8 cellular contexts compared by ENCODE assay signal in the genomic region with DNA sequence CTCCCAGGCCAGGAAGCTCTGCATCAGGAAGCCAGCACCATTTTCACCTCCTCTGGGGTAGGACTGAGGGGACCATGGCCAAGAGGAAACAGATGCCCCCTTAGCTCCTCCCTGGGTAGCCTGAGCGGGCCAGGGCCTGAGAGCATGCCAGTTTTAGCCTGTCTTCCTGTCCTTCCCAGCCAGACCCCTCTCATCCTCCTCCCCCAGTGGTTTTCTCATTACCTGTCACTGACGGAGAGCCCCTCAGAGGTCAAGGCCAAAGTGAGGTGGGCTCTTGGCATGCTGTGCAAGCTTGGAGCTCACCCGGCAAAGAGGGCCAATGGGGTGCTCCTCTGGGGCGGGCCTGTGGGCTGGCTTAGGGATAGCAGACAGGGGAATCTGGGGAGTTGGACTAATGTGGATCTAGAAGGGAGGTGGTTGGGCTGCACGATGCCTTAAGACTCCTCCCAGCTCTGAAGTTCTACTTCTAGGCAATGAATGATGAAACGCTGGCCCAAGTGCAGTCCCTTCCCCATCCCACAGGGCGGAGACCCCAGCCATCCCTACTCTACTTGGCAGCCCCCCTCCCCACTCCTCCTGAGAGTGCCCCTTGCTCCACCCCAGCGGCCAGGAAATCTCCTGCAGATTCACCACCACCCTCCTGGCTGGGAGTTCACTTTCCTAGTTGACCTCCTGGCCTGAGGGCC. TPM values are rescaled to one million over a fixed set of nuclear protein-coding genes. Genes with fewer than 3 reads are reported as not detected.
A peak's percentile ranks its signal among the peaks of the same experiment; 100 is the strongest.
DNase-seq lines count a peak whose midpoint lies in the region; ATAC-seq, FAIRE-seq and TF ChIP-seq lines count a peak whose summit lies in the region.

No MANE protein-coding gene starts in this region.

- H3K4me1 ChIP-seq in A549 (peaks cover 92% of the 10 kb centered on the region), HUES48 (ENCODE audit: control insufficient read depth, insufficient read depth, low read length) (peaks cover 38% of the 10 kb centered on the region), mucosa of stomach (ENCODE audit: control insufficient read depth, insufficient read depth, low read length) (peaks cover 67% of the 10 kb centered on the region)

- peak in 1 of 2 experiments; percentile 73 for DNase-seq in A549 (ENCODE audit: low read depth in 1 of 2, low spot score in 1 of 2)
- no peak for DNase-seq in coronary artery (ENCODE audit: low spot score)
- no peak for DNase-seq in HuH-7 (ENCODE audit: low spot score)
- no peak for DNase-seq in AG08396 (ENCODE audit: low spot score)

- H3K9me3 ChIP-seq in A549 (no peaks in the 10 kb centered on the region), HUES48 (ENCODE audit: control insufficient read depth, insufficient read depth, low read length) (no peaks in the 10 kb centered on the region), mucosa of stomach (ENCODE audit: control insufficient read depth, low read length) (no peaks in the 10 kb centered on the region)

- H3K4me2 ChIP-seq in A549: peak overlapping the region; percentile 98

- H3K36me3 ChIP-seq in HUES48 (ENCODE audit: control insufficient read depth, insufficient read depth, low read length) (no peaks in the 10 kb centered on the region), mucosa of stomach (ENCODE audit: control insufficient read depth, insufficient read depth, low read length) (no peaks in the 10 kb centered on the region)

- ATAC-seq in A549: peak in 1 of 2 experiments; percentile 34; a peak in 3 of 6 replicates
- ATAC-seq in GM19324 (IDR thresholded peaks at IDR 0.05; ENCODE audit: low FRiP score, unreplicated experiment): no peak
- no peak for ATAC-seq in HG03342 (IDR thresholded peaks at IDR 0.05; ENCODE audit: unreplicated experiment)

- no peak for FAIRE-seq in A549 (lab: Jason Lieb, UNC)

- no peaks in the 10 kb centered on the region for H3K27me3 ChIP-seq in HUES48 (ENCODE audit: control insufficient read depth, insufficient read depth, low read length)
- no peaks in the 10 kb centered on the region for H3K27me3 ChIP-seq in mucosa of stomach (ENCODE audit: control insufficient read depth, insufficient read depth, low read length)

- 76% methylated on average over 7 of the region's 8 CpGs for WGBS in A549 (ENCODE audit: missing lambda C conversion rate)

- H3K9ac ChIP-seq in HUES48 (ENCODE audit: low read depth, low read length) (peak overlapping the region; percentile 62; the same call in 1 of the 2 replicates), mucosa of stomach (ENCODE audit: low read length) (peak overlapping the region; percentile 83)

- TF ChIP-seq POLR2A in A549 (IDR thresholded peaks at IDR 0.05; ENCODE audit: low read length): no peak

- no peak for TF ChIP-seq CTCF in A549 (IDR thresholded peaks at IDR 0.05)
- no peak for TF ChIP-seq CTCF in coronary artery (IDR thresholded peaks at IDR 0.05)

- CTCF ChIA-PET in A549 (lab: Yijun Ruan, JAX): interaction anchor here (1.3 to 29.4 kb wide), 5 partner anchors 9 to 120 kb away, joined by 3 to 2239 read pairs (median 4); partner anchors contain the start of genes LMNA and SEMA4A

- TF ChIP-seq RAD21 in A549 (conservative IDR thresholded peaks at IDR 0.05 in 1 of 2, IDR thresholded peaks at IDR 0.05 in 1 of 2): no peak

- POLR2A ChIA-PET in A549 (lab: Yijun Ruan, JAX): interaction anchor here (1.8 to 6.0 kb wide), 3 partner anchors 8 to 23 kb away, joined by 7 to 49 read pairs (median 32); partner anchors contain the start of gene LMNA

- H3K27ac ChIP-seq in A549 (peak overlapping the region; percentile 92 to 96), HUES48 (ENCODE audit: low read depth, low read length) (peak overlapping the region; percentile 96), coronary artery (peak overlapping the region; percentile 86 to 95)

- H3K4me3 ChIP-seq in A549: no peak overlapping the region
- peak overlapping the region; percentile 60; the same call in 1 of the 2 replicates for H3K4me3 ChIP-seq in HUES48 (ENCODE audit: low read depth, low read length)
- H3K4me3 ChIP-seq in coronary artery: peak overlapping the region; percentile 60
- peak overlapping the region; percentile 25 for H3K4me3 ChIP-seq in mucosa of stomach (ENCODE audit: low read length)

- no peak for TF ChIP-seq EP300 in A549 (IDR thresholded peaks at IDR 0.05)

TF ChIP-seq in A549, 52 proteins besides CTCF, POLR2A, EP300 and RAD21:
- no peak for TF ChIP-seq JUN (IDR thresholded peaks at IDR 0.05)
- TF ChIP-seq ESRRA (IDR thresholded peaks at IDR 0.05; ENCODE audit: borderline replicate concordance, low read length): no peak
- no peak for TF ChIP-seq NR3C1 (IDR thresholded peaks at IDR 0.05)
- no peak for TF ChIP-seq GATA3 (IDR thresholded peaks at IDR 0.05; ENCODE audit: borderline replicate concordance)
- 0 out of 2 replicates have a peak, but pooled peaks have one; percentile 19 for TF ChIP-seq FOXS1 (CRISPR knock-in tag; IDR thresholded peaks at IDR 0.05)

RNA-seq across cellular contexts. Expression of gene LMNA, which starts 9.5 kb away (rescaled TPM):
- polyA plus RNA-seq in A549 (2011; rRNA removed) (155 and 214 TPM in 2 replicates), A549 (2017; fragmentation: RNase III; extraction: RNeasy Plus Mini Kit Qiagen cat#74134 plus additional on column Dnase treatment) (286 to 310 TPM (median 288 TPM) in 3 replicates)
- polyA plus RNA-seq in A549 (2012; cell fraction: cytosol; rRNA removed): 353 and 498 TPM in 2 replicates
- 1,197 and 1,289 TPM in 2 replicates for polyA plus RNA-seq in A549 (2012; cell fraction: nucleus; rRNA removed)
- polyA minus RNA-seq in A549 (2011; rRNA and poly(A)+ RNA removed): 151 and 242 TPM in 2 replicates

RNA-seq across cellular contexts. Expression of gene MEX3A, which starts 22.7 kb away (rescaled TPM):
- polyA plus RNA-seq in A549 (2011; rRNA removed) (1.8 and 2.4 TPM in 2 replicates), A549 (2017; fragmentation: RNase III; extraction: RNeasy Plus Mini Kit Qiagen cat#74134 plus additional on column Dnase treatment) (3.3 to 4.9 TPM (median 4.4 TPM) in 3 replicates)
- polyA plus RNA-seq in A549 (2012; cell fraction: cytosol; rRNA removed): 3.2 and 3.9 TPM in 2 replicates
- 2.2 and 3.9 TPM in 2 replicates for polyA plus RNA-seq in A549 (2012; cell fraction: nucleus; rRNA removed)
- polyA minus RNA-seq in A549 (2011; rRNA and poly(A)+ RNA removed): 2.4 and 2.8 TPM in 2 replicates

RNA-seq across cellular contexts. Expression of gene RAB25, which starts 44.0 kb away (rescaled TPM):
- polyA plus RNA-seq in A549 (2011; rRNA removed) (0.11 TPM in 1 of 2 replicates, not detected in the other), A549 (2017; fragmentation: RNase III; extraction: RNeasy Plus Mini Kit Qiagen cat#74134 plus additional on column Dnase treatment) (not detected in 3 replicates)
- 0.10 and 0.34 TPM in 2 replicates for polyA plus RNA-seq in A549 (2012; cell fraction: cytosol; rRNA removed)
- polyA plus RNA-seq in A549 (2012; cell fraction: nucleus; rRNA removed): 0.40 and 0.49 TPM in 2 replicates
- polyA minus RNA-seq in A549 (2011; rRNA and poly(A)+ RNA removed): not detected in 2 replicates

RNA-seq across cellular contexts. Expression of gene SEMA4A, which starts 48.4 kb away (rescaled TPM):
- polyA plus RNA-seq in A549 (2011; rRNA removed) (0.27 and 0.37 TPM in 2 replicates), A549 (2017; fragmentation: RNase III; extraction: RNeasy Plus Mini Kit Qiagen cat#74134 plus additional on column Dnase treatment) (0.04 to 0.09 TPM (median 0.07 TPM) in 3 replicates)
- polyA plus RNA-seq in A549 (2012; cell fraction: cytosol; rRNA removed): 0.06 and 0.07 TPM in 2 replicates
- 0.49 and 0.66 TPM in 2 replicates for polyA plus RNA-seq in A549 (2012; cell fraction: nucleus; rRNA removed)
- polyA minus RNA-seq in A549 (2011; rRNA and poly(A)+ RNA removed): 0.58 and 0.78 TPM in 2 replicates

RNA-seq across cellular contexts. Expression of gene LAMTOR2, which starts 50.4 kb away (rescaled TPM):
- polyA plus RNA-seq in A549 (2011; rRNA removed) (63.0 and 71.4 TPM in 2 replicates), A549 (2017; fragmentation: RNase III; extraction: RNeasy Plus Mini Kit Qiagen cat#74134 plus additional on column Dnase treatment) (151 to 171 TPM (median 166 TPM) in 3 replicates)
- polyA plus RNA-seq in A549 (2012; cell fraction: cytosol; rRNA removed): 203 and 211 TPM in 2 replicates
- polyA plus RNA-seq in A549 (2012; cell fraction: nucleus; rRNA removed): 78.2 and 83.5 TPM in 2 replicates
- polyA minus RNA-seq in A549 (2011; rRNA and poly(A)+ RNA removed): 47.1 and 58.2 TPM in 2 replicates
